ENCODE assay signal across 1 cellular context in genomic region chr4:13546855-13547562, GRCh38.
TF ChIP-seq lines count a peak whose summit lies in the region.

No MANE protein-coding gene starts in this region.

TF ChIP-seq in H1, 55 proteins besides CTCF, POLR2A, EP300 and RAD21 (continued from another document):
- TF ChIP-seq, protein P1, sequence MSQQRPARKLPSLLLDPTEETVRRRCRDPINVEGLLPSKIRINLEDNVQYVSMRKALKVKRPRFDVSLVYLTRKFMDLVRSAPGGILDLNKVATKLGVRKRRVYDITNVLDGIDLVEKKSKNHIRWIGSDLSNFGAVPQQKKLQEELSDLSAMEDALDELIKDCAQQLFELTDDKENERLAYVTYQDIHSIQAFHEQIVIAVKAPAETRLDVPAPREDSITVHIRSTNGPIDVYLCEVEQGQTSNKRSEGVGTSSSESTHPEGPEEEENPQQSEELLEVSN (IDR thresholded peaks at IDR 0.05) = peak; percentile 52; the same call in 1 of the 2 replicates
- TF ChIP-seq RNF2 (IDR thresholded peaks at IDR 0.05; ENCODE audit: borderline replicate concordance, low read depth, low read length, missing control alignments, poor library complexity, severe bottlenecking) = peak; percentile 69
- peak; percentile 99 for TF ChIP-seq EZH2 (IDR thresholded peaks at IDR 0.05; ENCODE audit: low read depth, low read length, severe bottlenecking)
- peak; percentile 94 for TF ChIP-seq KDM4A (IDR thresholded peaks at IDR 0.05; ENCODE audit: low read depth, low read length, severe bottlenecking)
- TF ChIP-seq SRF (IDR thresholded peaks at IDR 0.05; ENCODE audit: low read depth, low read length) = no peak
- no peak for TF ChIP-seq PHF8 (conservative IDR thresholded peaks at IDR 0.05; ENCODE audit: low read depth, low read length)
- TF ChIP-seq JUN (IDR thresholded peaks at IDR 0.05; ENCODE audit: low read depth, low read length) = no peak
- peak; percentile 42; the same call in 1 of the 2 replicates for TF ChIP-seq TAF1 (IDR thresholded peaks at IDR 0.05; ENCODE audit: low read depth, low read length)
- TF ChIP-seq CBX8 (IDR thresholded peaks at IDR 0.05; ENCODE audit: borderline replicate concordance, low read depth, low read length) = no peak; the same call in 1 of the 2 replicates
